Comparison of ENCODE assay signal across 18 cellular contexts in genomic region chr9:16673171-16673570, GRCh38.
"Had no signal": no experiment of that assay in that cellular context is flagged by ENCODE, and none has a peak within 500 bp of the region (broad histone marks: within the 10 kb centered on the region; RNA-seq: fewer than 3 reads in every experiment).

No MANE protein-coding gene starts in this region.

- H3K27me3 ChIP-seq: esophagus squamous epithelium, tibial nerve had no signal

- H3K36me3 ChIP-seq: esophagus squamous epithelium, tibial nerve had no signal

- H3K27ac Mint-ChIP-seq: activated CD4-positive, alpha-beta T cell treated with anti-CD3 and anti-CD28 coated beads, Interleukin-2, amount 10 ng/mL, durations not matched to agents 7 days and 5 days; activated CD8-positive, alpha-beta T cell treated with anti-CD3 and anti-CD28 coated beads, Interleukin-2, amount 10 ng/mL, durations not matched to agents 7 days and 5 days; activated naive CD8-positive, alpha-beta T cell treated with anti-CD3 and anti-CD28 coated beads, Interleukin-2, amount 10 ng/mL, durations not matched to agents 7 days and 5 days; activated T-cell treated with anti-CD3 and anti-CD28 coated beads, Interleukin-2, amount 50 U/mL, for 24 hours; activated T-helper 2 cell treated with anti-CD3 and anti-CD28 coated beads, Interferon-gamma antibody, Interleukin-2, Interleukin-4, amounts not matched to agents 10 μg/mL and 5 μg/mL and 100 μg/mL, durations not matched to agents 14 hours and 24 hours and 36 hours; dendritic cell treated with granulocyte-macrophage colony-stimulating factor and Interleukin-4, amounts not matched to agents 40 ng/mL and 50 ng/mL, for 4 days had no signal

- H3K4me3 ChIP-seq: esophagus squamous epithelium, skin epidermis, tibial nerve had no signal

- DNase-seq: activated CD4-positive, alpha-beta T cell treated with anti-CD3 and anti-CD28 coated beads, Interleukin-2, amount 10 ng/mL, durations not matched to agents 7 days and 5 days; activated CD8-positive, alpha-beta T cell treated with anti-CD3 and anti-CD28 coated beads, Interleukin-2, amount 10 ng/mL, durations not matched to agents 7 days and 5 days; activated naive CD4-positive, alpha-beta T cell treated with Interleukin-2 at 50 U/mL for 16 hours; activated naive CD8-positive, alpha-beta T cell treated with anti-CD3 and anti-CD28 coated beads, Interleukin-2, amount 10 ng/mL, durations not matched to agents 7 days and 5 days; activated T-cell treated with anti-CD3 and anti-CD28 coated beads, Interleukin-2, amount 50 U/mL, for 24 hours; effector CD8-positive, alpha-beta T cell; esophagus squamous epithelium; mesendoderm; natural killer cell; posterior cingulate gyrus; retina; stimulated activated naive CD8-positive, alpha-beta T cell treated with anti-CD3 and anti-CD28 coated beads, Interleukin-15, Interleukin-2, amounts not matched to agents 100 U/mL and 50 U/mL, for 24 hours; T1000 had no signal

- H3K4me1 Mint-ChIP-seq: activated CD4-positive, alpha-beta T cell treated with anti-CD3 and anti-CD28 coated beads, Interleukin-2, amount 10 ng/mL, durations not matched to agents 7 days and 5 days; activated naive CD8-positive, alpha-beta T cell treated with anti-CD3 and anti-CD28 coated beads, Interleukin-2, amount 10 ng/mL, durations not matched to agents 7 days and 5 days had no signal

- H3K9me3 Mint-ChIP-seq: activated CD4-positive, alpha-beta T cell treated with anti-CD3 and anti-CD28 coated beads, Interleukin-2, amount 10 ng/mL, durations not matched to agents 7 days and 5 days; activated naive CD8-positive, alpha-beta T cell treated with anti-CD3 and anti-CD28 coated beads, Interleukin-2, amount 10 ng/mL, durations not matched to agents 7 days and 5 days; activated T-cell treated with anti-CD3 and anti-CD28 coated beads, Interleukin-2, amount 50 U/mL, for 24 hours; activated T-helper 2 cell treated with anti-CD3 and anti-CD28 coated beads, Interferon-gamma antibody, Interleukin-2, Interleukin-4, amounts not matched to agents 10 μg/mL and 5 μg/mL and 100 μg/mL, durations not matched to agents 14 hours and 24 hours and 36 hours; dendritic cell treated with granulocyte-macrophage colony-stimulating factor and Interleukin-4, amounts not matched to agents 40 ng/mL and 50 ng/mL, for 4 days; natural killer cell had no signal

- H3K36me3 Mint-ChIP-seq: activated naive CD8-positive, alpha-beta T cell treated with anti-CD3 and anti-CD28 coated beads, Interleukin-2, amount 10 ng/mL, durations not matched to agents 7 days and 5 days; natural killer cell had no signal

- H3K9me3 ChIP-seq: esophagus squamous epithelium, tibial nerve had no signal

- H3K27me3 Mint-ChIP-seq: activated CD4-positive, alpha-beta T cell treated with anti-CD3 and anti-CD28 coated beads, Interleukin-2, amount 10 ng/mL, durations not matched to agents 7 days and 5 days; activated naive CD8-positive, alpha-beta T cell treated with anti-CD3 and anti-CD28 coated beads, Interleukin-2, amount 10 ng/mL, durations not matched to agents 7 days and 5 days; activated T-cell treated with anti-CD3 and anti-CD28 coated beads, Interleukin-2, amount 50 U/mL, for 24 hours; dendritic cell treated with granulocyte-macrophage colony-stimulating factor and Interleukin-4, amounts not matched to agents 40 ng/mL and 50 ng/mL, for 4 days had no signal

- H3K4me3 Mint-ChIP-seq: activated CD4-positive, alpha-beta T cell treated with anti-CD3 and anti-CD28 coated beads, Interleukin-2, amount 10 ng/mL, durations not matched to agents 7 days and 5 days; activated CD8-positive, alpha-beta T cell treated with anti-CD3 and anti-CD28 coated beads, Interleukin-2, amount 10 ng/mL, durations not matched to agents 7 days and 5 days; activated naive CD8-positive, alpha-beta T cell treated with anti-CD3 and anti-CD28 coated beads, Interleukin-2, amount 10 ng/mL, durations not matched to agents 7 days and 5 days; activated T-cell treated with anti-CD3 and anti-CD28 coated beads, Interleukin-2, amount 50 U/mL, for 24 hours; dendritic cell treated with granulocyte-macrophage colony-stimulating factor and Interleukin-4, amounts not matched to agents 40 ng/mL and 50 ng/mL, for 4 days; natural killer cell had no signal

- ATAC-seq: activated CD4-positive, CD25-positive, alpha-beta regulatory T cell treated with anti-CD3 and anti-CD28 coated beads, Interleukin-2, amount 50 U/mL, for 24 hours; activated CD8-positive, alpha-beta T cell treated with anti-CD3 and anti-CD28 coated beads, Interleukin-2, amount 10 ng/mL, durations not matched to agents 7 days and 5 days; natural killer cell; stimulated activated naive CD8-positive, alpha-beta T cell treated with anti-CD3 and anti-CD28 coated beads, Interleukin-15, Interleukin-2, amounts not matched to agents 100 U/mL and 50 U/mL, for 24 hours had no signal

- H3K27ac ChIP-seq: esophagus squamous epithelium, tibial nerve had no signal
